Comparison of ENCODE assay signal across 8 cellular contexts in the genomic region with DNA sequence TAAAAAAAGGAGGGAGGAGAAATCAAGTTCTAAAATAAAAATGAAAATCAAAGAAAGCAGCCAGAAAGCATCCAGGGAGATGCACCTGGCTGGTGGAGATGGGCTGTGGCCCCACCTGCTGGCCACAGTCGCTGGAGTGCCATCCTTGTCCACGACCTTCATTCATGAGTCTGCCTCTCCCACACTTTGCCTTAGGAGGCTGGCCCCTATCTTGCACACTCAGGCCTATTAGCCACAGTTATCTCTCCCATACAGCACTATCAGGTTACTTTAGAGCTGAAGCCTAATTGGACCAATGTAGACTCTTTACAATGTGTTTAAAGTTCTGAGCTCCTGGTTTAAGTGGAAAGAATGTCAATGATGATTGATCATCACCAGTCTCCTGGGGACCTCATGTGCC.
A peak's percentile ranks its signal among the peaks of the same experiment; 100 is the strongest.
DNase-seq lines count a peak whose midpoint lies in the region; ATAC-seq and TF ChIP-seq lines count a peak whose summit lies in the region.

No MANE protein-coding gene starts in this region.

- H3K27ac Mint-ChIP-seq in H9, result no peak overlapping the region

- H3K4me3 Mint-ChIP-seq in H9, result no peak overlapping the region

- TF ChIP-seq POLR2A in esophagus muscularis mucosa (IDR thresholded peaks at IDR 0.05; ENCODE audit: low read depth) (no peak), spleen (IDR thresholded peaks at IDR 0.05) (no peak)

- H4K20me1 ChIP-seq in H9 (ENCODE audit: control insufficient read depth, insufficient read depth, insufficient read length), result no peaks in the 10 kb centered on the region
- H4K20me1 ChIP-seq in OCI-LY3 (ENCODE audit: insufficient read depth, low read length), result no peaks in the 10 kb centered on the region
- no peaks in the 10 kb centered on the region for H4K20me1 ChIP-seq in smooth muscle cell (ENCODE audit: low read depth)

- peak; percentile 15 for DNase-seq in AG20443 (ENCODE audit: low spot score)
- DNase-seq in H9, result peak; percentile 65
- no peak for DNase-seq in esophagus muscularis mucosa (ENCODE audit: extremely low spot score)
- no peak for DNase-seq in smooth muscle cell (lab: John Stamatoyannopoulos, UW; ENCODE audit: unreplicated experiment)
- DNase-seq in foreskin melanocyte, result no peak
- DNase-seq in spleen, result no peak

- WGBS in H9 (ENCODE audit: extremely low coverage, insufficient read length, low lambda C conversion rate), result no CpG with 5 or more reads among the region's 2 CpGs
- 6% methylated on average over 2 of the region's 2 CpGs for WGBS in esophagus muscularis mucosa
- 4% methylated on average over 2 of the region's 2 CpGs for WGBS in smooth muscle cell (ENCODE audit: low lambda C conversion rate)
- WGBS in spleen, 5 donors, result 0 to 5% (median 3%) methylated on average over 2 of the region's 2 CpGs

- H3K27ac ChIP-seq in H9 (ENCODE audit: insufficient read length, low read depth, low read length), result no peak overlapping the region
- no peak overlapping the region for H3K27ac ChIP-seq in OCI-LY3 (ENCODE audit: low read length)
- no peak overlapping the region for H3K27ac ChIP-seq in esophagus muscularis mucosa (replicated peaks in 1 of 4)
- H3K27ac ChIP-seq in smooth muscle cell (ENCODE audit: low read depth), result no peak overlapping the region
- no peak overlapping the region for H3K27ac ChIP-seq in spleen

- H3K56ac ChIP-seq in H9 (ENCODE audit: insufficient read length, low read depth, low read length), result no peak overlapping the region

- H3K4ac ChIP-seq in H9 (ENCODE audit: low read depth, low read length), result no peak overlapping the region

- no peaks in the 10 kb centered on the region for H3F3A ChIP-seq in smooth muscle cell (ENCODE audit: low read depth)

- H2BK15ac ChIP-seq in H9 (ENCODE audit: low read depth, low read length), result no peak overlapping the region

- no peak overlapping the region for H2BK12ac ChIP-seq in H9 (ENCODE audit: insufficient read length, low read depth, low read length)

- no peak overlapping the region for H4K91ac ChIP-seq in H9 (ENCODE audit: insufficient read length, low read depth, low read length)

- no peak overlapping the region for H2BK120ac ChIP-seq in H9 (ENCODE audit: low read depth, low read length, poor library complexity, severe bottlenecking)

- no peak overlapping the region for H3K23ac ChIP-seq in H9 (ENCODE audit: insufficient read length, low read depth, low read length)

- no peak overlapping the region for H2AK5ac ChIP-seq in H9 (ENCODE audit: insufficient read length, low read length)

- H3K36me3 ChIP-seq in OCI-LY3 (replicated peaks; ENCODE audit: low read depth, low read length), result no peaks in the 10 kb centered on the region
- H3K36me3 ChIP-seq in esophagus muscularis mucosa, result no peaks in the 10 kb centered on the region
- H3K36me3 ChIP-seq in smooth muscle cell (ENCODE audit: low read depth), result no peaks in the 10 kb centered on the region
- H3K36me3 ChIP-seq in spleen, result no peaks in the 10 kb centered on the region

- H3K14ac ChIP-seq in H9 (ENCODE audit: insufficient read depth, low read length), result no peak overlapping the region

- no peaks in the 10 kb centered on the region for H3K23me2 ChIP-seq in H9 (ENCODE audit: insufficient read length, low read depth, low read length, poor library complexity, severe bottlenecking)

- peaks cover 7 to 8% of the 10 kb centered on the region in 2 experiments; a peak in 4 of 5 replicates for H3K9me3 Mint-ChIP-seq in H9

- no peak overlapping the region for H4K8ac ChIP-seq in H9 (replicated peaks; ENCODE audit: insufficient read length, low read depth, low read length)

- H2AFZ ChIP-seq in H9 (ENCODE audit: low read length) (no peak overlapping the region), OCI-LY3 (ENCODE audit: low read depth, low read length) (no peak overlapping the region), smooth muscle cell (ENCODE audit: low read depth) (no peak overlapping the region)

- H3K4me3 ChIP-seq in OCI-LY3 (ENCODE audit: low read length), result no peak overlapping the region
- no peak overlapping the region for H3K4me3 ChIP-seq in esophagus muscularis mucosa
- no peak overlapping the region for H3K4me3 ChIP-seq in smooth muscle cell
- H3K4me3 ChIP-seq in spleen, result no peak overlapping the region

- no peaks in the 10 kb centered on the region for H3K9me3 ChIP-seq in H9 (ENCODE audit: control insufficient read depth, low read depth, low read length)
- H3K9me3 ChIP-seq in OCI-LY3 (ENCODE audit: insufficient read depth, low read length), result no peaks in the 10 kb centered on the region
- H3K9me3 ChIP-seq in esophagus muscularis mucosa, result peaks cover 0 to 9% (median 2%) of the 10 kb centered on the region in 4 donors
- no peaks in the 10 kb centered on the region for H3K9me3 ChIP-seq in smooth muscle cell (replicated peaks; ENCODE audit: low read depth)
- peaks cover 0 to 25% (median 8%) of the 10 kb centered on the region in 8 donors for H3K9me3 ChIP-seq in spleen

- peaks cover 3 to 6% of the 10 kb centered on the region in 2 experiments; a peak in 1 of 4 replicates for H3K4me1 Mint-ChIP-seq in H9

- H3K79me2 ChIP-seq in H9 (ENCODE audit: insufficient read depth, low read length), result no peaks in the 10 kb centered on the region
- H3K79me2 ChIP-seq in OCI-LY3 (ENCODE audit: low read length), result no peaks in the 10 kb centered on the region
- H3K79me2 ChIP-seq in smooth muscle cell (ENCODE audit: low read depth), result no peaks in the 10 kb centered on the region

- H3K18ac ChIP-seq in H9 (ENCODE audit: insufficient read length, low read depth, low read length), result no peak overlapping the region

- H3K27me3 ChIP-seq in H9 (ENCODE audit: insufficient read depth, low read length), result no peaks in the 10 kb centered on the region
- H3K27me3 ChIP-seq in OCI-LY3 (ENCODE audit: low read depth, low read length), result peaks cover 10% of the 10 kb centered on the region; the same call in 1 of the 2 replicates
- no peaks in the 10 kb centered on the region for H3K27me3 ChIP-seq in esophagus muscularis mucosa
- peaks cover 10% of the 10 kb centered on the region for H3K27me3 ChIP-seq in smooth muscle cell (ENCODE audit: low read depth)
- H3K27me3 ChIP-seq in spleen (replicated peaks in 1 of 7), result no peaks in the 10 kb centered on the region

- no peak overlapping the region for H3K4me2 ChIP-seq in H9 (ENCODE audit: insufficient read depth, insufficient read length, low read length)
- no peak overlapping the region for H3K4me2 ChIP-seq in OCI-LY3 (ENCODE audit: low read length)
- H3K4me2 ChIP-seq in smooth muscle cell, result no peak overlapping the region

- H3K79me1 ChIP-seq in H9 (ENCODE audit: insufficient read depth, low read depth, low read length, poor library complexity, severe bottlenecking), result no peaks in the 10 kb centered on the region

- H3K9ac ChIP-seq in H9 (ENCODE audit: extremely low read depth, insufficient read length, low read length), result no peak overlapping the region
- no peak overlapping the region for H3K9ac ChIP-seq in OCI-LY3 (ENCODE audit: low read length)
- H3K9ac ChIP-seq in smooth muscle cell (ENCODE audit: low read depth), result no peak overlapping the region

- no peak overlapping the region for H3T11ph ChIP-seq in H9 (ENCODE audit: low read length)

- no peaks in the 10 kb centered on the region for H3K27me3 Mint-ChIP-seq in H9 (ENCODE audit: low read depth)

- TF ChIP-seq EP300 in esophagus muscularis mucosa (IDR thresholded peaks at IDR 0.05), result no peak

- no peak overlapping the region for H2BK20ac ChIP-seq in H9 (ENCODE audit: low read depth, low read length, poor library complexity, severe bottlenecking)

- H3K4me1 ChIP-seq in H9 (ENCODE audit: insufficient read depth, low read length), result no peaks in the 10 kb centered on the region
- no peaks in the 10 kb centered on the region for H3K4me1 ChIP-seq in OCI-LY3 (ENCODE audit: low read length)
- no peaks in the 10 kb centered on the region for H3K4me1 ChIP-seq in esophagus muscularis mucosa
- H3K4me1 ChIP-seq in smooth muscle cell (ENCODE audit: low read depth), result no peaks in the 10 kb centered on the region
- H3K4me1 ChIP-seq in spleen, result no peaks in the 10 kb centered on the region

- H3K36me3 Mint-ChIP-seq in H9 (ENCODE audit: insufficient read depth in 1 of 3, low read depth in 3 of 3), result peaks cover 0 to 2% (median 0%) of the 10 kb centered on the region in 3 experiments; a peak in 1 of 7 replicates

- H2BK5ac ChIP-seq in H9 (ENCODE audit: insufficient read length, low read length), result no peak overlapping the region

- ATAC-seq in GM19455 (IDR thresholded peaks at IDR 0.05; ENCODE audit: unreplicated experiment), result no peak

- intact Hi-C loops in esophagus muscularis mucosa (cut with DNase I), result no loop called here
- intact Hi-C loops in spleen (cut with DNase I; ENCODE audit: low total_unique reads), result no loop called here

- peak; percentile 91 for TF ChIP-seq CTCF in H9 (conservative IDR thresholded peaks at IDR 0.05)
- peak; percentile 55 for TF ChIP-seq CTCF in OCI-LY3 (IDR thresholded peaks at IDR 0.05; ENCODE audit: low read depth, low read length)
- peak; percentile 43 to 49 (median 48) for TF ChIP-seq CTCF in esophagus muscularis mucosa (IDR thresholded peaks at IDR 0.05)
- peak; percentile 70 for TF ChIP-seq CTCF in smooth muscle cell (IDR thresholded peaks at IDR 0.05; ENCODE audit: borderline replicate concordance, insufficient read depth, poor library complexity, severe bottlenecking)
- peak in 3 of 11 experiments; percentile 10 to 15 (median 13) for TF ChIP-seq CTCF in spleen (IDR thresholded peaks at IDR 0.05 in 8 of 11, conservative IDR thresholded peaks at IDR 0.05 in 3 of 11)

- no peak overlapping the region for H4K5ac ChIP-seq in H9 (ENCODE audit: insufficient read length, low read depth, low read length)

Comparison
In these comparisons a context has a peak if more than half of its experiments do, and no peak if none do; other contexts are left out.
1. DNase-seq: peak in AG20443 (single experiment) and H9 (single experiment); none in esophagus muscularis mucosa (single experiment), smooth muscle cell (single experiment), foreskin melanocyte (single experiment) and spleen (single experiment).